In the genomic region with DNA sequence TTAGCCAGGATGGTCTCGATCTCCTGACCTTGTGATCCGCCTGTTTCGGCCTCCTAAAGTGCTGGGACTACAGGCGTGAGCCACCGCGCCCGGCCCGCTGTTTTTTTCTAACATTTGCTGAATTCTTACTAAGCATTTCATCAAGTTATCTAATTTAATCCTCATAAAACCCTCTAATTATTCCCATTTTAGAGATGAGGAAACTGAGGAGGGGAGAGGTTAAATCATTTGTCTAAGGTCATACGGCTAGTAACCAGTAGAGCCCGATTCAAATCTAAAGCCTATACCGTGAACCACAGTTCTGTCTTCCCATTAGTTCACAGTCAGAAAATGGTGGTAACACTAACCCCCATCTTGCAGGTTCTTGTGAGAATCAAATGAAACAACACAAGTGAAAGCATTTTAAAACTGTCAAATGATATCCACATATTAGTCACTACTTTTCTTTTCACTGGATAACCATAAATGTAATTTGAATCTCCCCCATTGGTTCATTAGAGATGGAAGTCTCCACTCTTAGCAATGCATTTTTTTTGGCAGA, we compare ENCODE assay signal across 34 cellular contexts. TPM values are rescaled to one million over a fixed set of nuclear protein-coding genes. Genes with fewer than 3 reads are reported as not detected.
"Had no signal": no experiment of that assay in that cellular context is flagged by ENCODE, and none has a peak within 500 bp of the region (broad histone marks: within the 10 kb centered on the region; RNA-seq: fewer than 3 reads in every experiment).

No MANE protein-coding gene starts in this region.

- H3K4me3 ChIP-seq: adrenal gland, MG63, SJCRH30, SK-N-MC had no signal

- H3K27ac Mint-ChIP-seq: activated CD4-positive, alpha-beta T cell treated with anti-CD3 and anti-CD28 coated beads, Interleukin-2, amount 10 ng/mL, durations not matched to agents 24 days and 14 days; activated naive CD4-positive, alpha-beta T cell treated with anti-CD3 and anti-CD28 coated beads for 36 hours; brain; IgD-negative memory B cell had no signal

- H3K27ac ChIP-seq: adrenal gland, SJCRH30, SK-N-MC, WERI-Rb-1 had no signal

- H3K36me3 ChIP-seq: MG63 had no signal

- ATAC-seq: Panc1 had no signal

- H3K27me3 ChIP-seq: adrenal gland, MG63, SJCRH30 had no signal

- H3K9me3 ChIP-seq: adrenal gland, MG63, SJCRH30 had no signal

- H3K4me3 Mint-ChIP-seq: activated CD4-positive, alpha-beta T cell treated with anti-CD3 and anti-CD28 coated beads, Interleukin-2, amount 10 ng/mL, durations not matched to agents 24 days and 14 days; activated naive CD4-positive, alpha-beta T cell treated with anti-CD3 and anti-CD28 coated beads for 36 hours; brain; IgD-negative memory B cell had no signal

- FAIRE-seq: bronchial epithelial cell had no signal

- H3K36me3 Mint-ChIP-seq: activated naive CD4-positive, alpha-beta T cell treated with anti-CD3 and anti-CD28 coated beads, Interleukin-2, amount 50 U/mL, for 72 hours; IgD-negative memory B cell had no signal

- DNase-seq: activated CD4-positive, alpha-beta T cell treated with anti-CD3 and anti-CD28 coated beads for 1 hour; activated CD4-positive, alpha-beta T cell treated with anti-CD3 and anti-CD28 coated beads, Interleukin-2, amount 10 ng/mL, durations not matched to agents 24 days and 14 days; activated CD4-positive, alpha-beta T cell treated with anti-CD3 and anti-CD28 coated beads, Interleukin-2, amount 50 U/mL, for 4 hours; activated CD4-positive, CD25-positive, alpha-beta regulatory T cell; activated CD8-positive, alpha-beta memory T cell treated with anti-CD3 and anti-CD28 coated beads for 24 hours; activated gamma-delta T cell treated with Interleukin-2 at 50 U/mL for 16 hours; activated naive CD4-positive, alpha-beta T cell treated with anti-CD3 and anti-CD28 coated beads for 36 hours; adrenal gland; caudate nucleus; cerebellar nuclear complex; Kasumi-1; KG1; MG63; NCI-H1048; NCI-H1105 treated with DMSO at 0.1 percent for 48 hours; NCI-H1436 treated with DMSO at 0.1 percent for 48 hours; NCI-H1694 treated with DMSO at 0.1 percent for 48 hours; NCI-H2029; NCI-H345; NCI-H524 treated with DMSO at 0.1 percent for 48 hours; SHP77; SJCRH30; T1000; WERI-Rb-1 had no signal

- H3K9me3 Mint-ChIP-seq: activated CD4-positive, alpha-beta T cell treated with anti-CD3 and anti-CD28 coated beads, Interleukin-2, amount 10 ng/mL, durations not matched to agents 24 days and 14 days; activated naive CD4-positive, alpha-beta T cell treated with anti-CD3 and anti-CD28 coated beads for 36 hours; activated naive CD4-positive, alpha-beta T cell treated with anti-CD3 and anti-CD28 coated beads, Interleukin-2, amount 50 U/mL, for 72 hours; brain; IgD-negative memory B cell had no signal

- H3K4me1 Mint-ChIP-seq: IgD-negative memory B cell had no signal

RNA-seq across cellular contexts. Expression of a gene that starts 10.6 kb away (rescaled TPM):
- total RNA-seq: activated CD4-positive, alpha-beta T cell treated with anti-CD3 and anti-CD28 coated beads, Interleukin-2, amount 10 ng/mL, durations not matched to agents 24 days and 14 days; bronchial epithelial cell; RPMI7951; T-helper 1 cell treated with Interleukin-12 subunit alpha and Interleukin-12 subunit beta and Interleukin-4 antibody, amounts not matched to agents 30 ng/mL and 1 ng/mL, for 36 hours had no signal

RNA-seq across cellular contexts. Expression of a gene that starts 43.0 kb away (rescaled TPM):
- total RNA-seq: activated naive CD4-positive, alpha-beta T cell treated with anti-CD3 and anti-CD28 coated beads for 36 hours; bronchial epithelial cell; NCI-H460; RPMI7951; T-helper 2 cell treated with Interferon-gamma antibody and Interleukin-4, amounts not matched to agents 100 ng/mL and 5 ng/mL, for 36 hours had no signal
